In the genomic region with DNA sequence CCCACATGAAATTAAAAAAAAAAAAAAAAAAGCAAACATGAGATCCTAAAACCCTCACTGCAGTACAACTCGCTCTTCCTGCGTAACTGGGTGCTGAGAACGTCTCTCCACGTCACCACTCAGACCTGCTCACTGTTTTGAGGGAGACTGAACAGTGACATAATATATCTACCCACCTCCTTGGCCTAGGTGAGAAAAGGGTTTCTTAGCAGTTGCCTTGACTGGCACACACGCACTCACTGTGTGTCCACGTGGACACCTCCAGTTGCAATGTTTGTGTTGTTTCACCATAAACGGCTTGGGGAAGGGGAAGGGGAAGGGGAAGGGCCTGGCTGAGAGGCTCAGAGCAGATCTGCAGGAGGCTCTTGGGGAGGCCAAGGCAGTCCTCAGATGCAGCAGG, we compare ENCODE assay signal across 26 cellular contexts. TPM values are rescaled to one million over a fixed set of nuclear protein-coding genes. Genes with fewer than 3 reads are reported as not detected.
DNase-seq lines count a peak whose midpoint lies in the region; ATAC-seq and TF ChIP-seq lines count a peak whose summit lies in the region.
"Had no signal": no experiment of that assay in that cellular context is flagged by ENCODE, and none has a peak within 500 bp of the region (broad histone marks: within the 10 kb centered on the region; RNA-seq: fewer than 3 reads in every experiment).

No MANE protein-coding gene starts in this region.

- H3K36me3 ChIP-seq in neutrophil = peaks cover 9% of the 10 kb centered on the region
- H3K36me3 ChIP-seq in testis (ENCODE audit: low read depth, missing control alignments) = no peaks in the 10 kb centered on the region
- H3K36me3 ChIP-seq: thyroid gland had no signal

- no peaks in the 10 kb centered on the region for H3K9me3 ChIP-seq in neutrophil
- H3K9me3 ChIP-seq in testis = no peaks in the 10 kb centered on the region
- H3K9me3 ChIP-seq: left lung, SJSA1, thyroid gland had no signal

- 86 to 89% methylated on average over 7 of the region's 7 CpGs for WGBS in testis, 2 donors

- DNase-seq in T-helper 1 cell (no peak), testis (no peak), SIG-M5 treated with dmso at 0.1 percent for 504 hours (lab: John Stamatoyannopoulos, UW; ENCODE audit: unreplicated experiment) (no peak)
- DNase-seq in activated naive CD8-positive, alpha-beta T cell treated with anti-CD3 and anti-CD28 coated beads for 36 hours = no peak
- DNase-seq: activated CD4-positive, alpha-beta T cell treated with anti-CD3 and anti-CD28 coated beads for 1 hour; activated CD8-positive, alpha-beta memory T cell treated with anti-CD3 and anti-CD28 coated beads, Interleukin-2, amount 50 U/mL, for 4 hours; activated naive CD4-positive, alpha-beta T cell treated with anti-CD3 and anti-CD28 coated beads for 36 hours; aorta; dermis blood vessel endothelial cell; EL; left lung; mesendoderm; NCI-H1436 treated with DMSO at 0.1 percent for 48 hours; NCI-H345; NCI-H748 treated with DMSO at 0.1 percent for 48 hours; occipital lobe; stimulated activated naive CD8-positive, alpha-beta T cell treated with anti-CD3 and anti-CD28 coated beads, Interleukin-15, amount 100 ng/mL, for 72 hours; thyroid gland had no signal

- ATAC-seq in activated T-helper 17 cell treated with anti-CD3 and anti-CD28 coated beads, Interleukin-2, amount 50 U/mL, for 72 hours (replicated peaks) = no peak
- ATAC-seq: GM12878; left lung; stimulated activated naive CD8-positive, alpha-beta T cell treated with anti-CD3 and anti-CD28 coated beads, Interleukin-15, amount 100 ng/mL, for 72 hours had no signal

- H3K27me3 Mint-ChIP-seq in T-helper 1 cell treated with Interleukin-12 subunit alpha and Interleukin-12 subunit beta and Interleukin-4 antibody, amounts not matched to agents 30 μg/mL and 1 μg/mL, for 36 hours (ENCODE audit: low read depth) = no peaks in the 10 kb centered on the region
- no peaks in the 10 kb centered on the region for H3K27me3 Mint-ChIP-seq in activated naive CD8-positive, alpha-beta T cell
- no peaks in the 10 kb centered on the region for H3K27me3 Mint-ChIP-seq in activated naive CD8-positive, alpha-beta T cell treated with anti-CD3 and anti-CD28 coated beads for 36 hours
- no peaks in the 10 kb centered on the region for H3K27me3 Mint-ChIP-seq in activated T-helper 17 cell treated with anti-CD3 and anti-CD28 coated beads, Interleukin-2, amount 50 U/mL, for 72 hours
- H3K27me3 Mint-ChIP-seq: stimulated activated naive CD8-positive, alpha-beta T cell treated with anti-CD3 and anti-CD28 coated beads, Interleukin-15, amount 100 ng/mL, for 72 hours had no signal

- peaks cover 29% of the 10 kb centered on the region for H3K36me3 Mint-ChIP-seq in T-helper 1 cell treated with Interleukin-12 subunit alpha and Interleukin-12 subunit beta and Interleukin-4 antibody, amounts not matched to agents 30 μg/mL and 1 μg/mL, for 36 hours (ENCODE audit: low read depth)
- H3K36me3 Mint-ChIP-seq in activated naive CD8-positive, alpha-beta T cell = peaks cover 13% of the 10 kb centered on the region
- H3K36me3 Mint-ChIP-seq in activated naive CD8-positive, alpha-beta T cell treated with anti-CD3 and anti-CD28 coated beads for 36 hours = peaks cover 44% of the 10 kb centered on the region
- H3K36me3 Mint-ChIP-seq in activated T-helper 17 cell treated with anti-CD3 and anti-CD28 coated beads, Interleukin-2, amount 50 U/mL, for 72 hours (ENCODE audit: low read depth) = peaks cover 90% of the 10 kb centered on the region

- H3K27ac Mint-ChIP-seq in T-helper 1 cell treated with Interleukin-12 subunit alpha and Interleukin-12 subunit beta and Interleukin-4 antibody, amounts not matched to agents 30 μg/mL and 1 μg/mL, for 36 hours = peak overlapping the region; percentile 21
- H3K27ac Mint-ChIP-seq in activated naive CD8-positive, alpha-beta T cell = no peak overlapping the region
- H3K27ac Mint-ChIP-seq in activated naive CD8-positive, alpha-beta T cell treated with anti-CD3 and anti-CD28 coated beads for 36 hours = no peak overlapping the region
- H3K27ac Mint-ChIP-seq in activated T-helper 17 cell treated with anti-CD3 and anti-CD28 coated beads, Interleukin-2, amount 50 U/mL, for 72 hours = peak overlapping the region; percentile 39
- H3K27ac Mint-ChIP-seq: activated naive CD4-positive, alpha-beta T cell treated with anti-CD3 and anti-CD28 coated beads for 36 hours; stimulated activated naive CD8-positive, alpha-beta T cell treated with anti-CD3 and anti-CD28 coated beads, Interleukin-15, amount 100 ng/mL, for 72 hours had no signal

- H3K4me3 ChIP-seq in neutrophil (ENCODE audit: low read depth in 1 of 2, low read length in 1 of 2) (no peak overlapping the region), testis (no peak overlapping the region)
- H3K4me3 ChIP-seq: GM12878, left lung, SJSA1, thyroid gland had no signal

- H3K4me1 ChIP-seq in neutrophil (ENCODE audit: control insufficient read depth in 1 of 2, insufficient read depth in 1 of 2, low read depth in 1 of 2, low read length in 1 of 2) (peaks cover 7 to 8% of the 10 kb centered on the region in 2 experiments), testis (no peaks in the 10 kb centered on the region)
- H3K4me1 ChIP-seq: left lung, SJSA1, thyroid gland had no signal

- no peaks in the 10 kb centered on the region for H3K27me3 ChIP-seq in neutrophil
- H3K27me3 ChIP-seq in testis = no peaks in the 10 kb centered on the region
- H3K27me3 ChIP-seq: left lung, SJSA1, thyroid gland had no signal

- H3K27ac ChIP-seq in neutrophil (peak overlapping the region; percentile 23), testis (no peak overlapping the region)
- H3K27ac ChIP-seq: 22Rv1, C4-2B, left lung, SJSA1, thyroid gland had no signal

- TF ChIP-seq POLR2A in testis (IDR thresholded peaks at IDR 0.05) = no peak

- H3K9me3 Mint-ChIP-seq in T-helper 1 cell treated with Interleukin-12 subunit alpha and Interleukin-12 subunit beta and Interleukin-4 antibody, amounts not matched to agents 30 μg/mL and 1 μg/mL, for 36 hours = no peaks in the 10 kb centered on the region
- no peaks in the 10 kb centered on the region for H3K9me3 Mint-ChIP-seq in activated naive CD8-positive, alpha-beta T cell (ENCODE audit: low read depth)
- no peaks in the 10 kb centered on the region for H3K9me3 Mint-ChIP-seq in activated naive CD8-positive, alpha-beta T cell treated with anti-CD3 and anti-CD28 coated beads for 36 hours
- H3K9me3 Mint-ChIP-seq in activated T-helper 17 cell treated with anti-CD3 and anti-CD28 coated beads, Interleukin-2, amount 50 U/mL, for 72 hours = no peaks in the 10 kb centered on the region
- H3K9me3 Mint-ChIP-seq: activated naive CD4-positive, alpha-beta T cell treated with anti-CD3 and anti-CD28 coated beads for 36 hours; stimulated activated naive CD8-positive, alpha-beta T cell treated with anti-CD3 and anti-CD28 coated beads, Interleukin-15, amount 100 ng/mL, for 72 hours had no signal

- no peak overlapping the region for H3K4me3 Mint-ChIP-seq in T-helper 1 cell treated with Interleukin-12 subunit alpha and Interleukin-12 subunit beta and Interleukin-4 antibody, amounts not matched to agents 30 μg/mL and 1 μg/mL, for 36 hours
- peak overlapping the region; percentile 24 for H3K4me3 Mint-ChIP-seq in activated naive CD8-positive, alpha-beta T cell
- H3K4me3 Mint-ChIP-seq in activated naive CD8-positive, alpha-beta T cell treated with anti-CD3 and anti-CD28 coated beads for 36 hours = no peak overlapping the region
- H3K4me3 Mint-ChIP-seq in activated T-helper 17 cell treated with anti-CD3 and anti-CD28 coated beads, Interleukin-2, amount 50 U/mL, for 72 hours = peak overlapping the region; percentile 4
- H3K4me3 Mint-ChIP-seq: activated naive CD4-positive, alpha-beta T cell treated with anti-CD3 and anti-CD28 coated beads for 36 hours; stimulated activated naive CD8-positive, alpha-beta T cell treated with anti-CD3 and anti-CD28 coated beads, Interleukin-15, amount 100 ng/mL, for 72 hours had no signal

- TF ChIP-seq CTCF in neutrophil (IDR thresholded peaks at IDR 0.05) = no peak
- no peak for TF ChIP-seq CTCF in testis (IDR thresholded peaks at IDR 0.05)

- H3K4me1 Mint-ChIP-seq in T-helper 1 cell treated with Interleukin-12 subunit alpha and Interleukin-12 subunit beta and Interleukin-4 antibody, amounts not matched to agents 30 μg/mL and 1 μg/mL, for 36 hours (ENCODE audit: low read depth) = peaks cover 24% of the 10 kb centered on the region
- peaks cover 30% of the 10 kb centered on the region for H3K4me1 Mint-ChIP-seq in activated naive CD8-positive, alpha-beta T cell (ENCODE audit: low read depth)
- peaks cover 18% of the 10 kb centered on the region for H3K4me1 Mint-ChIP-seq in activated naive CD8-positive, alpha-beta T cell treated with anti-CD3 and anti-CD28 coated beads for 36 hours
- H3K4me1 Mint-ChIP-seq in activated T-helper 17 cell treated with anti-CD3 and anti-CD28 coated beads, Interleukin-2, amount 50 U/mL, for 72 hours = peaks cover 13% of the 10 kb centered on the region

- intact Hi-C loops in testis (cut with DNase I; ENCODE audit: low total_unique reads) = no loop called here

RNA-seq across cellular contexts. Expression of a gene that starts 32.0 kb away (rescaled TPM):
- 10 to 100 TPM; 79.7 to 88.2 TPM for total RNA-seq in activated naive CD8-positive, alpha-beta T cell treated with anti-CD3 and anti-CD28 coated beads for 36 hours
- total RNA-seq in activated T-helper 17 cell treated with anti-CD3 and anti-CD28 coated beads, Interleukin-2, amount 50 U/mL, for 72 hours = 100 to 1,000 TPM; 115 to 131 TPM
- 100 to 1,000 TPM in 1 of 2 donors, 10 to 100 TPM in 1; 73.2 to 112 TPM for total RNA-seq in testis
- polyA plus RNA-seq in testis (ENCODE audit: insufficient read depth, low read depth, low replicate concordance) = 48.1 TPM

RNA-seq across cellular contexts. Expression of a gene that starts 43.9 kb away (rescaled TPM):
- under 1 TPM; 0.14 to 0.52 TPM for total RNA-seq in activated naive CD8-positive, alpha-beta T cell treated with anti-CD3 and anti-CD28 coated beads for 36 hours
- 1 to 10 TPM; 4.3 to 4.8 TPM for total RNA-seq in activated T-helper 17 cell treated with anti-CD3 and anti-CD28 coated beads, Interleukin-2, amount 50 U/mL, for 72 hours
- 10 to 100 TPM; 20.9 to 31.3 TPM for total RNA-seq in testis
- polyA plus RNA-seq in testis (ENCODE audit: insufficient read depth, low read depth, low replicate concordance) = 11.5 TPM

Comparison
In these comparisons a context has a peak if more than half of its experiments do, and no peak if none do; other contexts are left out.
1. H3K4me3 Mint-ChIP-seq: peak in activated naive CD8-positive, alpha-beta T cell (single experiment) and activated T-helper 17 cell treated with anti-CD3 and anti-CD28 coated beads, Interleukin-2, amount 50 U/mL, for 72 hours (single experiment); none in T-helper 1 cell treated with Interleukin-12 subunit alpha and Interleukin-12 subunit beta and Interleukin-4 antibody, amounts not matched to agents 30 μg/mL and 1 μg/mL, for 36 hours (single experiment) and activated naive CD8-positive, alpha-beta T cell treated with anti-CD3 and anti-CD28 coated beads for 36 hours (single experiment).
2. H3K27ac Mint-ChIP-seq: peak in T-helper 1 cell treated with Interleukin-12 subunit alpha and Interleukin-12 subunit beta and Interleukin-4 antibody, amounts not matched to agents 30 μg/mL and 1 μg/mL, for 36 hours (single experiment) and activated T-helper 17 cell treated with anti-CD3 and anti-CD28 coated beads, Interleukin-2, amount 50 U/mL, for 72 hours (single experiment); none in activated naive CD8-positive, alpha-beta T cell (single experiment) and activated naive CD8-positive, alpha-beta T cell treated with anti-CD3 and anti-CD28 coated beads for 36 hours (single experiment).